ENCODE assay signal across 1 cellular context in genomic region chr4:23237771-23238170, GRCh38.
TF ChIP-seq lines count a peak whose summit lies in the region.

No MANE protein-coding gene starts in this region.

TF ChIP-seq in SK-N-SH, 30 proteins besides CTCF, POLR2A, EP300 and RAD21 (continued from another document):
- TF ChIP-seq REST (IDR thresholded peaks at IDR 0.05; ENCODE audit: low read depth, low read length) (no peak), JUND (IDR thresholded peaks at IDR 0.05) (no peak), MAX (IDR thresholded peaks at IDR 0.05; ENCODE audit: low read depth) (no peak), FOXM1 (IDR thresholded peaks at IDR 0.05; ENCODE audit: low read depth) (no peak), TAF1 (IDR thresholded peaks at IDR 0.05; ENCODE audit: borderline replicate concordance, low read depth, low read length) (no peak), EZH2phosphoT487 (IDR thresholded peaks at IDR 0.05; ENCODE audit: borderline replicate concordance, low read depth) (no peak), MEF2A (IDR thresholded peaks at IDR 0.05; ENCODE audit: borderline replicate concordance, low read depth) (no peak), USF2 (IDR thresholded peaks at IDR 0.05; ENCODE audit: borderline replicate concordance, low read depth, low read length) (no peak), PBX3 (IDR thresholded peaks at IDR 0.05) (no peak), ELF1 (IDR thresholded peaks at IDR 0.05) (no peak)
